Comparison of ENCODE assay signal across 8 cellular contexts in genomic region chr4:88159137-88159725, GRCh38. TPM values are rescaled to one million over a fixed set of nuclear protein-coding genes. Genes with fewer than 3 reads are reported as not detected.
DNase-seq lines count a peak whose midpoint lies in the region; ATAC-seq and TF ChIP-seq lines count a peak whose summit lies in the region.

No MANE protein-coding gene starts in this region.

- peaks cover 29% of the 10 kb centered on the region for H3K27me3 Mint-ChIP-seq in WTC11 (ENCODE audit: low read depth)

- H3K4me3 ChIP-seq in rectal smooth muscle tissue (ENCODE audit: low read length), result peak overlapping the region; percentile 67

- no peak for TF ChIP-seq CTCF in WTC11 (IDR thresholded peaks at IDR 0.05)

- no peaks in the 10 kb centered on the region for H3K27me3 ChIP-seq in rectal smooth muscle tissue (ENCODE audit: control insufficient read depth, insufficient read depth, low read length)

- no peak overlapping the region for H3K27ac ChIP-seq in rectal smooth muscle tissue (ENCODE audit: low read depth, low read length)

- peaks cover 3% of the 10 kb centered on the region; the same call in 1 of the 2 replicates for H3K36me3 Mint-ChIP-seq in WTC11

- POLR2A ChIA-PET in WTC11 (lab: Charles Lee), result interaction anchor here (1.0 to 1.5 kb wide), 2 partner anchors 23 to 52 kb away, joined by 3 read pairs; no protein-coding TSS in a partner anchor

- no peaks in the 10 kb centered on the region for H3K36me3 ChIP-seq in rectal smooth muscle tissue (ENCODE audit: control insufficient read depth, insufficient read depth, low read length)

- CTCF ChIA-PET in WTC11 (lab: Charles Lee), result interaction anchor here (0.7 to 1.2 kb wide), 4 partner anchors 33 to 60 kb away, joined by 3 to 4 read pairs (median 3); no protein-coding TSS in a partner anchor

- peak overlapping the region; percentile 75 for H3K4me3 Mint-ChIP-seq in WTC11

- H3K27ac Mint-ChIP-seq in WTC11, result peak overlapping the region; percentile 76

- intact Hi-C loops in left cardiac atrium (cut with DNase I), result no loop called here

- H3K9me3 Mint-ChIP-seq in WTC11, result peaks cover 3% of the 10 kb centered on the region

- H3K4me1 ChIP-seq in rectal smooth muscle tissue (ENCODE audit: control insufficient read depth, insufficient read depth, low read length), result no peaks in the 10 kb centered on the region

- no peak overlapping the region for H3K9ac ChIP-seq in rectal smooth muscle tissue (ENCODE audit: low read length)

- H3K4me1 Mint-ChIP-seq in WTC11, result peaks cover 32% of the 10 kb centered on the region

- DNase-seq in DMS 273 (lab: John Stamatoyannopoulos, UW; ENCODE audit: unreplicated experiment), result peak; percentile 33
- DNase-seq in DMS 273 treated with DMSO at 0.1 percent for 48 hours (lab: John Stamatoyannopoulos, UW), result no peak
- peak; percentile 67 for DNase-seq in WTC11 (ENCODE audit: low spot score)
- no peak for DNase-seq in left cardiac atrium
- no peak for DNase-seq in NCI-H1694 treated with DMSO at 0.1 percent for 48 hours (lab: John Stamatoyannopoulos, UW)

- peak; percentile 35 for ATAC-seq in HG02938 (IDR thresholded peaks at IDR 0.05; ENCODE audit: unreplicated experiment)
- peak; percentile 84 for ATAC-seq in WTC11
- peak; percentile 30 to 56 for ATAC-seq in left cardiac atrium
- no peak for ATAC-seq in GM19035 (IDR thresholded peaks at IDR 0.05; ENCODE audit: unreplicated experiment)

TF ChIP-seq in WTC11, 78 proteins besides CTCF, POLR2A, EP300 and RAD21 (continues in another document):
- no peak for TF ChIP-seq SOX15 (CRISPR knock-in tag; IDR thresholded peaks at IDR 0.05)
- peak; percentile 41; the same call in 1 of the 2 replicates for TF ChIP-seq SP1 (CRISPR knock-in tag; conservative IDR thresholded peaks at IDR 0.05)
- 0 out of 2 replicates have a peak, but pooled peaks have one; percentile 8 for TF ChIP-seq TEAD1 (CRISPR knock-in tag; IDR thresholded peaks at IDR 0.05)
- TF ChIP-seq, protein P1, sequence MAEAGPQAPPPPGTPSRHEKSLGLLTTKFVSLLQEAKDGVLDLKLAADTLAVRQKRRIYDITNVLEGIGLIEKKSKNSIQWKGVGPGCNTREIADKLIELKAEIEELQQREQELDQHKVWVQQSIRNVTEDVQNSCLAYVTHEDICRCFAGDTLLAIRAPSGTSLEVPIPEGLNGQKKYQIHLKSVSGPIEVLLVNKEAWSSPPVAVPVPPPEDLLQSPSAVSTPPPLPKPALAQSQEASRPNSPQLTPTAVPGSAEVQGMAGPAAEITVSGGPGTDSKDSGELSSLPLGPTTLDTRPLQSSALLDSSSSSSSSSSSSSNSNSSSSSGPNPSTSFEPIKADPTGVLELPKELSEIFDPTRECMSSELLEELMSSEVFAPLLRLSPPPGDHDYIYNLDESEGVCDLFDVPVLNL (CRISPR knock-in tag; IDR thresholded peaks at IDR 0.05; ENCODE audit: borderline replicate concordance, low read depth), result no peak
- TF ChIP-seq ZNF396 (CRISPR knock-in tag; IDR thresholded peaks at IDR 0.05; ENCODE audit: borderline replicate concordance), result no peak
- TF ChIP-seq ETV6 (CRISPR knock-in tag; IDR thresholded peaks at IDR 0.05), result no peak
- TF ChIP-seq ESRRA (CRISPR knock-in tag; IDR thresholded peaks at IDR 0.05; ENCODE audit: borderline replicate concordance), result no peak
- TF ChIP-seq CREM (CRISPR knock-in tag; IDR thresholded peaks at IDR 0.05), result no peak
- TF ChIP-seq E2F1 (CRISPR knock-in tag; IDR thresholded peaks at IDR 0.05), result no peak
- TF ChIP-seq, protein P2, sequence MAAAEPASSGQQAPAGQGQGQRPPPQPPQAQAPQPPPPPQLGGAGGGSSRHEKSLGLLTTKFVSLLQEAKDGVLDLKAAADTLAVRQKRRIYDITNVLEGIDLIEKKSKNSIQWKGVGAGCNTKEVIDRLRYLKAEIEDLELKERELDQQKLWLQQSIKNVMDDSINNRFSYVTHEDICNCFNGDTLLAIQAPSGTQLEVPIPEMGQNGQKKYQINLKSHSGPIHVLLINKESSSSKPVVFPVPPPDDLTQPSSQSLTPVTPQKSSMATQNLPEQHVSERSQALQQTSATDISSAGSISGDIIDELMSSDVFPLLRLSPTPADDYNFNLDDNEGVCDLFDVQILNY (CRISPR knock-in tag; IDR thresholded peaks at IDR 0.05), result no peak
- no peak for TF ChIP-seq HMGA2 (CRISPR knock-in tag; IDR thresholded peaks at IDR 0.05)
- no peak for TF ChIP-seq FOXJ3 (CRISPR knock-in tag; IDR thresholded peaks at IDR 0.05; ENCODE audit: borderline replicate concordance)
- no peak for TF ChIP-seq ZNF416 (CRISPR knock-in tag; IDR thresholded peaks at IDR 0.05)
- TF ChIP-seq, protein P3, sequence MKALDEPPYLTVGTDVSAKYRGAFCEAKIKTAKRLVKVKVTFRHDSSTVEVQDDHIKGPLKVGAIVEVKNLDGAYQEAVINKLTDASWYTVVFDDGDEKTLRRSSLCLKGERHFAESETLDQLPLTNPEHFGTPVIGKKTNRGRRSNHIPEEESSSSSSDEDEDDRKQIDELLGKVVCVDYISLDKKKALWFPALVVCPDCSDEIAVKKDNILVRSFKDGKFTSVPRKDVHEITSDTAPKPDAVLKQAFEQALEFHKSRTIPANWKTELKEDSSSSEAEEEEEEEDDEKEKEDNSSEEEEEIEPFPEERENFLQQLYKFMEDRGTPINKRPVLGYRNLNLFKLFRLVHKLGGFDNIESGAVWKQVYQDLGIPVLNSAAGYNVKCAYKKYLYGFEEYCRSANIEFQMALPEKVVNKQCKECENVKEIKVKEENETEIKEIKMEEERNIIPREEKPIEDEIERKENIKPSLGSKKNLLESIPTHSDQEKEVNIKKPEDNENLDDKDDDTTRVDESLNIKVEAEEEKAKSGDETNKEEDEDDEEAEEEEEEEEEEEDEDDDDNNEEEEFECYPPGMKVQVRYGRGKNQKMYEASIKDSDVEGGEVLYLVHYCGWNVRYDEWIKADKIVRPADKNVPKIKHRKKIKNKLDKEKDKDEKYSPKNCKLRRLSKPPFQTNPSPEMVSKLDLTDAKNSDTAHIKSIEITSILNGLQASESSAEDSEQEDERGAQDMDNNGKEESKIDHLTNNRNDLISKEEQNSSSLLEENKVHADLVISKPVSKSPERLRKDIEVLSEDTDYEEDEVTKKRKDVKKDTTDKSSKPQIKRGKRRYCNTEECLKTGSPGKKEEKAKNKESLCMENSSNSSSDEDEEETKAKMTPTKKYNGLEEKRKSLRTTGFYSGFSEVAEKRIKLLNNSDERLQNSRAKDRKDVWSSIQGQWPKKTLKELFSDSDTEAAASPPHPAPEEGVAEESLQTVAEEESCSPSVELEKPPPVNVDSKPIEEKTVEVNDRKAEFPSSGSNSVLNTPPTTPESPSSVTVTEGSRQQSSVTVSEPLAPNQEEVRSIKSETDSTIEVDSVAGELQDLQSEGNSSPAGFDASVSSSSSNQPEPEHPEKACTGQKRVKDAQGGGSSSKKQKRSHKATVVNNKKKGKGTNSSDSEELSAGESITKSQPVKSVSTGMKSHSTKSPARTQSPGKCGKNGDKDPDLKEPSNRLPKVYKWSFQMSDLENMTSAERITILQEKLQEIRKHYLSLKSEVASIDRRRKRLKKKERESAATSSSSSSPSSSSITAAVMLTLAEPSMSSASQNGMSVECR (CRISPR knock-in tag; IDR thresholded peaks at IDR 0.05; ENCODE audit: borderline replicate concordance), result no peak
- TF ChIP-seq MYBL2 (CRISPR knock-in tag; IDR thresholded peaks at IDR 0.05), result no peak
- TF ChIP-seq FOXP1 (CRISPR knock-in tag; IDR thresholded peaks at IDR 0.05; ENCODE audit: borderline replicate concordance), result no peak
- TF ChIP-seq, protein P4, sequence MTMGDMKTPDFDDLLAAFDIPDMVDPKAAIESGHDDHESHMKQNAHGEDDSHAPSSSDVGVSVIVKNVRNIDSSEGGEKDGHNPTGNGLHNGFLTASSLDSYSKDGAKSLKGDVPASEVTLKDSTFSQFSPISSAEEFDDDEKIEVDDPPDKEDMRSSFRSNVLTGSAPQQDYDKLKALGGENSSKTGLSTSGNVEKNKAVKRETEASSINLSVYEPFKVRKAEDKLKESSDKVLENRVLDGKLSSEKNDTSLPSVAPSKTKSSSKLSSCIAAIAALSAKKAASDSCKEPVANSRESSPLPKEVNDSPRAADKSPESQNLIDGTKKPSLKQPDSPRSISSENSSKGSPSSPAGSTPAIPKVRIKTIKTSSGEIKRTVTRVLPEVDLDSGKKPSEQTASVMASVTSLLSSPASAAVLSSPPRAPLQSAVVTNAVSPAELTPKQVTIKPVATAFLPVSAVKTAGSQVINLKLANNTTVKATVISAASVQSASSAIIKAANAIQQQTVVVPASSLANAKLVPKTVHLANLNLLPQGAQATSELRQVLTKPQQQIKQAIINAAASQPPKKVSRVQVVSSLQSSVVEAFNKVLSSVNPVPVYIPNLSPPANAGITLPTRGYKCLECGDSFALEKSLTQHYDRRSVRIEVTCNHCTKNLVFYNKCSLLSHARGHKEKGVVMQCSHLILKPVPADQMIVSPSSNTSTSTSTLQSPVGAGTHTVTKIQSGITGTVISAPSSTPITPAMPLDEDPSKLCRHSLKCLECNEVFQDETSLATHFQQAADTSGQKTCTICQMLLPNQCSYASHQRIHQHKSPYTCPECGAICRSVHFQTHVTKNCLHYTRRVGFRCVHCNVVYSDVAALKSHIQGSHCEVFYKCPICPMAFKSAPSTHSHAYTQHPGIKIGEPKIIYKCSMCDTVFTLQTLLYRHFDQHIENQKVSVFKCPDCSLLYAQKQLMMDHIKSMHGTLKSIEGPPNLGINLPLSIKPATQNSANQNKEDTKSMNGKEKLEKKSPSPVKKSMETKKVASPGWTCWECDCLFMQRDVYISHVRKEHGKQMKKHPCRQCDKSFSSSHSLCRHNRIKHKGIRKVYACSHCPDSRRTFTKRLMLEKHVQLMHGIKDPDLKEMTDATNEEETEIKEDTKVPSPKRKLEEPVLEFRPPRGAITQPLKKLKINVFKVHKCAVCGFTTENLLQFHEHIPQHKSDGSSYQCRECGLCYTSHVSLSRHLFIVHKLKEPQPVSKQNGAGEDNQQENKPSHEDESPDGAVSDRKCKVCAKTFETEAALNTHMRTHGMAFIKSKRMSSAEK (CRISPR knock-in tag; IDR thresholded peaks at IDR 0.05; ENCODE audit: borderline replicate concordance), result no peak
- no peak for TF ChIP-seq ZNF263 (CRISPR knock-in tag; IDR thresholded peaks at IDR 0.05; ENCODE audit: low read depth)

RNA-seq across cellular contexts. Expression of gene ABCG2, which starts 0.8 kb away (rescaled TPM):
- total RNA-seq in WTC11 (2021) (2.1 to 3.8 TPM (median 3.4 TPM) in 3 replicates), left cardiac atrium (1 to 10 TPM; 1.4 to 1.6 TPM)

Comparison
In these comparisons a context has a peak if more than half of its experiments do, and no peak if none do; other contexts are left out.
1. DNase-seq: peak in DMS 273 (single experiment) and WTC11 (single experiment); none in DMS 273 treated with DMSO at 0.1 percent for 48 hours (single experiment), left cardiac atrium (single experiment) and NCI-H1694 treated with DMSO at 0.1 percent for 48 hours (single experiment).